26 cellular contexts compared by ENCODE assay signal in genomic region chr2:11022064-11022463, GRCh38.
DNase-seq lines count a peak whose midpoint lies in the region; TF ChIP-seq lines count a peak whose summit lies in the region.
"Had no signal": no experiment of that assay in that cellular context is flagged by ENCODE, and none has a peak within 500 bp of the region (broad histone marks: within the 10 kb centered on the region; RNA-seq: fewer than 3 reads in every experiment).

No MANE protein-coding gene starts in this region.

- H3K27ac ChIP-seq in WERI-Rb-1 (no peak overlapping the region), neural progenitor cell (no peak overlapping the region), suprapubic skin (no peak overlapping the region)
- H3K27ac ChIP-seq: 22Rv1, gastroesophageal sphincter, left ventricle myocardium inferior, psoas muscle, RWPE1, uterus had no signal

- TF ChIP-seq CTCF in HFFc6 (IDR thresholded peaks at IDR 0.05) = 0 out of 2 replicates have a peak, but pooled peaks have one; percentile 9
- peak; percentile 35 for TF ChIP-seq CTCF in WERI-Rb-1 (IDR thresholded peaks at IDR 0.05; ENCODE audit: low read depth, low read length)
- peak; percentile 24 for TF ChIP-seq CTCF in neural progenitor cell (IDR thresholded peaks at IDR 0.05)
- no peak for TF ChIP-seq CTCF in suprapubic skin (IDR thresholded peaks at IDR 0.05)
- no peak for TF ChIP-seq CTCF in GM20000 (IDR thresholded peaks at IDR 0.05; ENCODE audit: extremely low read depth, missing control alignments)

- H3K27ac Mint-ChIP-seq in HFFc6 (no peak overlapping the region), neural progenitor cell (no peak overlapping the region)
- H3K27ac Mint-ChIP-seq: activated naive CD8-positive, alpha-beta T cell treated with anti-CD3 and anti-CD28 coated beads, Interleukin-2, amount 50 U/mL, for 24 hours; CD4-positive, CD25-positive, alpha-beta regulatory T cell; naive B cell; stimulated activated naive B cell treated with anti-CD40 and anti-IgM and Interleukin-4, amounts not matched to agents 10 μg/mL and 1 μg/mL and 100 μg/mL, for 72 hours had no signal

- H3K36me3 ChIP-seq in WERI-Rb-1 = no peaks in the 10 kb centered on the region
- no peaks in the 10 kb centered on the region for H3K36me3 ChIP-seq in neural progenitor cell
- H3K36me3 ChIP-seq in suprapubic skin = no peaks in the 10 kb centered on the region
- H3K36me3 ChIP-seq: gastroesophageal sphincter, left ventricle myocardium inferior, uterus had no signal

- H3K4me3 ChIP-seq in WERI-Rb-1 (ENCODE audit: low read depth, low read length) (no peak overlapping the region), neural progenitor cell (no peak overlapping the region), suprapubic skin (no peak overlapping the region)
- H3K4me3 ChIP-seq: gastroesophageal sphincter, left ventricle myocardium inferior, psoas muscle, uterus had no signal

- peaks cover 54% of the 10 kb centered on the region for H3K27me3 Mint-ChIP-seq in HFFc6 (ENCODE audit: insufficient read depth)
- peaks cover 10% of the 10 kb centered on the region for H3K27me3 Mint-ChIP-seq in neural progenitor cell (ENCODE audit: insufficient read depth, low read depth)

- H3K4me2 ChIP-seq in neural progenitor cell = no peak overlapping the region

- no peaks in the 10 kb centered on the region for H3K79me2 ChIP-seq in neural progenitor cell (ENCODE audit: low read depth)

- no peak overlapping the region for H3K4me3 Mint-ChIP-seq in HFFc6
- no peak overlapping the region for H3K4me3 Mint-ChIP-seq in neural progenitor cell
- H3K4me3 Mint-ChIP-seq: activated naive CD8-positive, alpha-beta T cell treated with anti-CD3 and anti-CD28 coated beads, Interleukin-2, amount 50 U/mL, for 24 hours; CD4-positive, CD25-positive, alpha-beta regulatory T cell; central memory CD8-positive, alpha-beta T cell; naive B cell; stimulated activated naive B cell treated with anti-CD40 and anti-IgM and Interleukin-4, amounts not matched to agents 10 μg/mL and 1 μg/mL and 100 μg/mL, for 72 hours had no signal

- H2AFZ ChIP-seq in neural progenitor cell (replicated peaks) = no peak overlapping the region

- WGBS in suprapubic skin = 78% methylated on average over 6 of the region's 6 CpGs

- H3K4me1 ChIP-seq in neural progenitor cell (no peaks in the 10 kb centered on the region), suprapubic skin (no peaks in the 10 kb centered on the region)
- H3K4me1 ChIP-seq: gastroesophageal sphincter, left ventricle myocardium inferior, psoas muscle, uterus had no signal

- H3K9me3 Mint-ChIP-seq in HFFc6 (no peaks in the 10 kb centered on the region), neural progenitor cell (peaks cover 3% of the 10 kb centered on the region)
- H3K9me3 Mint-ChIP-seq: activated naive CD8-positive, alpha-beta T cell treated with anti-CD3 and anti-CD28 coated beads, Interleukin-2, amount 50 U/mL, for 24 hours; central memory CD8-positive, alpha-beta T cell; naive B cell; stimulated activated naive B cell treated with anti-CD40 and anti-IgM and Interleukin-4, amounts not matched to agents 10 μg/mL and 1 μg/mL and 100 μg/mL, for 72 hours had no signal

- no peaks in the 10 kb centered on the region for H3K27me3 ChIP-seq in WERI-Rb-1 (ENCODE audit: insufficient read depth, low read depth, severe bottlenecking)
- H3K27me3 ChIP-seq in neural progenitor cell = no peaks in the 10 kb centered on the region
- peaks cover 22% of the 10 kb centered on the region for H3K27me3 ChIP-seq in suprapubic skin
- H3K27me3 ChIP-seq: uterus had no signal

- H3K36me3 Mint-ChIP-seq in HFFc6 (ENCODE audit: low read depth) (no peaks in the 10 kb centered on the region), neural progenitor cell (no peaks in the 10 kb centered on the region)
- H3K36me3 Mint-ChIP-seq: CD4-positive, CD25-positive, alpha-beta regulatory T cell; naive B cell; stimulated activated naive B cell treated with anti-CD40 and anti-IgM and Interleukin-4, amounts not matched to agents 10 μg/mL and 1 μg/mL and 100 μg/mL, for 72 hours had no signal

- no peaks in the 10 kb centered on the region for H4K20me1 ChIP-seq in neural progenitor cell (ENCODE audit: low read depth)

- H3K9me3 ChIP-seq in WERI-Rb-1 (ENCODE audit: severe bottlenecking) = no peaks in the 10 kb centered on the region
- no peaks in the 10 kb centered on the region for H3K9me3 ChIP-seq in neural progenitor cell (ENCODE audit: low read depth)
- H3K9me3 ChIP-seq in suprapubic skin = no peaks in the 10 kb centered on the region
- H3K9me3 ChIP-seq: gastroesophageal sphincter, left ventricle myocardium inferior, psoas muscle, uterus had no signal

- no peak overlapping the region for H3K9ac ChIP-seq in neural progenitor cell

- no peak for TF ChIP-seq EP300 in suprapubic skin (IDR thresholded peaks at IDR 0.05)

- H3K4me1 Mint-ChIP-seq in HFFc6 (ENCODE audit: low read depth) (no peaks in the 10 kb centered on the region), neural progenitor cell (peaks cover 55% of the 10 kb centered on the region)
- H3K4me1 Mint-ChIP-seq: activated naive CD8-positive, alpha-beta T cell treated with anti-CD3 and anti-CD28 coated beads, Interleukin-2, amount 50 U/mL, for 24 hours; CD4-positive, CD25-positive, alpha-beta regulatory T cell; central memory CD8-positive, alpha-beta T cell; naive B cell; stimulated activated naive B cell treated with anti-CD40 and anti-IgM and Interleukin-4, amounts not matched to agents 10 μg/mL and 1 μg/mL and 100 μg/mL, for 72 hours had no signal

- DNase-seq in NCI-H146 (lab: John Stamatoyannopoulos, UW) = peak; percentile 36
- DNase-seq in NCI-H146 treated with DMSO at 0.1 percent for 48 hours (lab: John Stamatoyannopoulos, UW; ENCODE audit: unreplicated experiment) = no peak
- DNase-seq in HFFc6 = no peak
- DNase-seq in WERI-Rb-1 = no peak
- no peak for DNase-seq in neural progenitor cell (ENCODE audit: low spot score)
- DNase-seq in suprapubic skin (ENCODE audit: low spot score in 2 of 2) = no peak
- no peak for DNase-seq in GM20000 (ENCODE audit: low spot score)
- DNase-seq in NCI-H69 (lab: John Stamatoyannopoulos, UW) = no peak
- DNase-seq: activated effector memory CD4-positive, alpha-beta T cell treated with anti-CD3 and anti-CD28 coated beads, Interleukin-2, amount 50 U/mL, for 16 hours; activated naive CD8-positive, alpha-beta T cell treated with anti-CD3 and anti-CD28 coated beads, Interleukin-2, amount 50 U/mL, for 24 hours; activated T-cell treated with anti-CD3 and anti-CD28 coated beads for 4 hours; CD4-positive, CD25-positive, alpha-beta regulatory T cell; dermis blood vessel endothelial cell; islet precursor cell; left ventricle myocardium inferior; MV-4-11; naive B cell; NCI-H1694 treated with DMSO at 0.1 percent for 48 hours; NCI-H524; psoas muscle; stimulated activated naive B cell treated with anti-CD40 and anti-IgM and Interleukin-4, amounts not matched to agents 10 μg/mL and 1 μg/mL and 100 μg/mL, for 72 hours; uterus had no signal

- no peaks in the 10 kb centered on the region for H3F3A ChIP-seq in neural progenitor cell (ENCODE audit: low read depth)

- no peak for TF ChIP-seq POLR2A in suprapubic skin (IDR thresholded peaks at IDR 0.05)

Comparison
In these comparisons a context has a peak if more than half of its experiments do, and no peak if none do; other contexts are left out.
1. CTCF ChIP-seq: peak in HFFc6 (single experiment), WERI-Rb-1 (single experiment) and neural progenitor cell (single experiment); none in suprapubic skin (0 of 2) and GM20000 (single experiment).